In the genomic region with DNA sequence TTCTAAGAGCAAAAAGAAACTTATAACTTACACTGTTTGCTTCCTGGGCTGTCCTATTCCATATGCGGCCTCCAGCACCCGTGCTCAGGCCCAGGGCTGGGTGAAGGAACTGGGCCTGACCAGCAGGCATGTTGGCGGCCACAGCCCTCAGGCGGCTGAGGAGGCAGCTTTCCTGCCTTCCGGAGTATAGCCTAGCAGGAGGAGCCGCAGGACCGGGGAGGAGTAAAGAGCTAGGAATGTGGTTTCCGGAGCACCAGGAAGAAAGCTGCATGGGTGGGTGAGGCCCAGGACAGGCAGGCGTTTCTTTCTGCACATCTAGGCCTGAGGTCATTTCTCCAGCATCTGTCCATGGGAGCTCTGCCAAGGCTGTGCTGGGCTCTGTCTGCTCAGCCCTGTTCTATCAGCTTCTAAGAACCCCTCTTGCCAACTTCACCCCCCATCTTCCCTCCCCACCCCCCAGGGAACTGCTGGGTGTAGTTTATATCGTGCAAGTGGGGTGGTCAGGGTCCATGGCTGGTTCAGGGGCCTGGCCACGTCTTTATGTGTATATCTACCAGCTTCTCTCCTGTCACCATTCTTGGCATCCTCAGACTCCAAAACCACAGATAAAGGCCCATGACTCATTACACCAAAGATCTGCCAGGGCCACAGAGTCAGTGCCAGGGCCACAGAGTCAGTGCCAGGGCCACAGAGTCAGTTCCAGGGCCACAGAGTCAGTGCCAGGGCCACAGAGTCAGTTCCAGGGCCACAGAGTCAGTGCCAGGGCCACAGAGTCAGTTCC, we compare ENCODE assay signal across 8 cellular contexts. TPM values are rescaled to one million over a fixed set of nuclear protein-coding genes. Genes with fewer than 3 reads are reported as not detected.
A peak's percentile ranks its signal among the peaks of the same experiment; 100 is the strongest.
DNase-seq lines count a peak whose midpoint lies in the region; ATAC-seq and TF ChIP-seq lines count a peak whose summit lies in the region.

No MANE protein-coding gene starts in this region.

- peak overlapping the region; percentile 75 to 85 (median 84) for H3K27ac ChIP-seq in transverse colon

- 32% methylated on average over 11 of the region's 11 CpGs; no CpG with 5 or more reads in 1 of the 2 donors for WGBS in transverse colon (ENCODE audit: low coverage in 1 of 2), 2 donors

- ATAC-seq in HG03159 (IDR thresholded peaks at IDR 0.05; ENCODE audit: unreplicated experiment) (no peak), GM21825 (IDR thresholded peaks at IDR 0.05; ENCODE audit: unreplicated experiment) (no peak)

- no peaks in the 10 kb centered on the region for H3K9me3 ChIP-seq in transverse colon

- no peaks in the 10 kb centered on the region for H3K27me3 ChIP-seq in transverse colon

- no peak for TF ChIP-seq EP300 in transverse colon (IDR thresholded peaks at IDR 0.05; ENCODE audit: low read depth)

- DNase-seq in HS-27A (ENCODE audit: low read depth) (peak; percentile 91), choroid plexus epithelial cell (ENCODE audit: low read depth) (peak; percentile 94), left kidney (ENCODE audit: low read depth, low spot score) (peak; percentile 58), transverse colon (peak; percentile 87), iPS-NIHi11 (ENCODE audit: low spot score) (no peak)
- no peak for DNase-seq in effector CD8-positive, alpha-beta T cell (lab: John Stamatoyannopoulos, UW)

- no peaks in the 10 kb centered on the region for H3K36me3 ChIP-seq in transverse colon

- H3K4me3 ChIP-seq in choroid plexus epithelial cell (ENCODE audit: low read depth, low read length), result peak overlapping the region; percentile 33
- no peak overlapping the region for H3K4me3 ChIP-seq in transverse colon

- in situ Hi-C loops in transverse colon (cut with MboI; ENCODE audit: low pct_ligation_motif_present in 1 of 4, low pct_unique_long_range_greater_than_20kb in 1 of 4, low sequenced_read_pairs in 3 of 4), result no loop called here

- no peak for TF ChIP-seq CTCF in choroid plexus epithelial cell (conservative IDR thresholded peaks at IDR 0.05; ENCODE audit: low read depth, low read length)
- peak in 1 of 5 experiments; percentile 38 for TF ChIP-seq CTCF in transverse colon (IDR thresholded peaks at IDR 0.05)

- peak; percentile 83 for TF ChIP-seq POLR2A in transverse colon (IDR thresholded peaks at IDR 0.05)

- intact Hi-C loops in transverse colon (cut with DNase I; ENCODE audit: low total_unique reads), result no loop called here

- peaks cover 11 to 28% (median 17%) of the 10 kb centered on the region in 4 donors for H3K4me1 ChIP-seq in transverse colon

RNA-seq across cellular contexts. Expression of gene KIF7, which starts 7.8 kb away (rescaled TPM):
- 10 to 100 TPM in 1 of 4 donors, 1 to 10 TPM in 3; 2.3 to 11.5 (median 5.4) TPM for total RNA-seq in transverse colon

RNA-seq across cellular contexts. Expression of gene PLIN1, which starts 16.1 kb away (rescaled TPM):
- 10 to 100 TPM in 3 of 4 donors, 1 to 10 TPM in 1; 4.6 to 48.3 (median 11.9) TPM for total RNA-seq in transverse colon

RNA-seq across cellular contexts. Expression of gene PEX11A, which starts 27.5 kb away (rescaled TPM):
- total RNA-seq in transverse colon, result 100 to 1,000 TPM in 1 of 4 donors, 10 to 100 TPM in 2, 1 to 10 TPM in 1; 6.8 to 113 (median 40.6) TPM

RNA-seq across cellular contexts. Expression of gene WDR93, which starts 27.5 kb away (rescaled TPM):
- total RNA-seq in transverse colon, result not detected

Comparison
In these comparisons a context has a peak if more than half of its experiments do, and no peak if none do; other contexts are left out.
1. DNase-seq: peak in HS-27A (single experiment), choroid plexus epithelial cell (single experiment), left kidney (single experiment) and transverse colon (single experiment); none in iPS-NIHi11 (single experiment) and effector CD8-positive, alpha-beta T cell (single experiment).